ENCODE assay signal across 20 cellular contexts in the genomic region with DNA sequence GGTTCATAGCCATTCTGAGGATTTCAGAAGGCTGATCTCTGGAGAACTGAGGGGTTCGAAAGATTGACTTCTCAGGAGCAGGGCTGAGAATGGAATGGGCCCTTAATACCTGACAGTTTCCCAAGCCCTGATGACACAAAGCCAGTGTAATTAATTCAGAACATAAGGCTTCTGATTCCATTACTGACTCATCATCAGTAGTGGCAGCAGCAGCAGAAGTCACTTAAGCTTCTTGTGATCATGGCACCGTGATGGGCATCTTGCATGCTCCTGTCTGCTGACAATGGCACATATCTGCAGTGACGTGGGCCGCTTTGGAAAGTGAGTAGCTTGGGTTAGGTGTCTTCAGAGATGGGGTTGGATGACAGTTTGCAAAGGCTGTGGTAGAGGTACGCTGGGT. TPM values are rescaled to one million over a fixed set of nuclear protein-coding genes. Genes with fewer than 3 reads are reported as not detected.
"Had no signal": no experiment of that assay in that cellular context is flagged by ENCODE, and none has a peak within 500 bp of the region (broad histone marks: within the 10 kb centered on the region; RNA-seq: fewer than 3 reads in every experiment).

No MANE protein-coding gene starts in this region.

- DNase-seq: Kasumi-1, MM.1S, NCI-H1092 treated with DMSO at 0.1 percent for 48 hours, NCI-H1436, NCI-H187, NCI-H2029, NCI-H2081 treated with DMSO at 0.1 percent for 48 hours, NCI-H2171, NCI-H345, NCI-H446 treated with DMSO at 0.1 percent for 48 hours, NCI-H510A treated with DMSO at 0.1 percent for 48 hours, NCI-H526, SHP77, SK-N-SH had no signal

- FAIRE-seq: K562, RCC 7860 had no signal

- ATAC-seq: K562 had no signal

RNA-seq across cellular contexts. Expression of a gene that starts 38.2 kb away (rescaled TPM):
- total RNA-seq: HT1080, K562, M059J, SK-MEL-5 had no signal
- polyA plus RNA-seq: IgD-negative memory B cell, K562 had no signal

RNA-seq across cellular contexts. Expression of a gene that starts 54.8 kb away (rescaled TPM):
- polyA plus RNA-seq: IgD-negative memory B cell had no signal
